15 cellular contexts compared by ENCODE assay signal in genomic region chr5:156093024-156093423, GRCh38.
A peak's percentile ranks its signal among the peaks of the same experiment; 100 is the strongest.
DNase-seq lines count a peak whose midpoint lies in the region; ATAC-seq and TF ChIP-seq lines count a peak whose summit lies in the region.
"Had no signal": no experiment of that assay in that cellular context is flagged by ENCODE, and none has a peak within 500 bp of the region (broad histone marks: within the 10 kb centered on the region; RNA-seq: fewer than 3 reads in every experiment).

No MANE protein-coding gene starts in this region.

- peaks cover 0 to 15% (median 0%) of the 10 kb centered on the region in 12 donors for H3K4me1 ChIP-seq in heart left ventricle
- H3K4me1 ChIP-seq: Caco-2 had no signal

- 78 to 85% (median 83%) methylated on average over 2 of the region's 2 CpGs for WGBS in heart left ventricle, 4 donors

- intact Hi-C loops in heart left ventricle (cut with DNase I), result no loop called here

- H3K27ac Mint-ChIP-seq in nephron progenitor cell, result peak overlapping the region; percentile 85
- H3K27ac Mint-ChIP-seq: CD14-positive monocyte; CD8-positive, alpha-beta T cell; HFFc6 had no signal

- peak; percentile 15 for DNase-seq in HT1080 (ENCODE audit: low read depth)
- DNase-seq in foreskin melanocyte, result peak; percentile 63
- DNase-seq in nephron progenitor cell, result no peak
- DNase-seq in superior temporal gyrus (ENCODE audit: extremely low spot score), result peak; percentile 55
- DNase-seq in heart left ventricle, result no peak
- DNase-seq in GM19238 (ENCODE audit: insufficient read length, low spot score), result no peak
- DNase-seq: Caco-2; CD8-positive, alpha-beta T cell; DND-41; GDM1; HCEC 1CT; HFFc6 had no signal

- H3K36me3 Mint-ChIP-seq in nephron progenitor cell (ENCODE audit: low read depth), result peaks cover 7% of the 10 kb centered on the region
- H3K36me3 Mint-ChIP-seq: CD14-positive monocyte; CD8-positive, alpha-beta T cell had no signal

- no peak for ATAC-seq in heart left ventricle
- ATAC-seq in GM21528 (IDR thresholded peaks at IDR 0.05; ENCODE audit: low FRiP score, unreplicated experiment), result no peak
- ATAC-seq in GM18498 (IDR thresholded peaks at IDR 0.05; ENCODE audit: unreplicated experiment), result no peak
- ATAC-seq: CD8-positive, alpha-beta T cell had no signal

- peaks cover 26% of the 10 kb centered on the region for H3K9me3 Mint-ChIP-seq in nephron progenitor cell

- peaks cover 0 to 22% (median 4%) of the 10 kb centered on the region in 12 donors for H3K9me3 ChIP-seq in heart left ventricle

- no peak overlapping the region for H3K27ac ChIP-seq in heart left ventricle

- no peaks in the 10 kb centered on the region for H3K27me3 ChIP-seq in heart left ventricle

- H3K4me3 ChIP-seq in heart left ventricle, result no peak overlapping the region

- no peak overlapping the region for H3K4me3 Mint-ChIP-seq in nephron progenitor cell
- H3K4me3 Mint-ChIP-seq: CD14-positive monocyte; CD8-positive, alpha-beta T cell; HFFc6 had no signal

- H3K36me3 ChIP-seq in heart left ventricle, result no peaks in the 10 kb centered on the region

- peaks cover 7% of the 10 kb centered on the region for H3K4me1 Mint-ChIP-seq in nephron progenitor cell
- H3K4me1 Mint-ChIP-seq: CD14-positive monocyte had no signal

- H3K27me3 Mint-ChIP-seq in nephron progenitor cell (ENCODE audit: low read depth, poor library complexity), result no peaks in the 10 kb centered on the region

- no peak for TF ChIP-seq POLR2A in heart left ventricle (IDR thresholded peaks at IDR 0.05)

- no peak for TF ChIP-seq CTCF in nephron progenitor cell (IDR thresholded peaks at IDR 0.05)
- no peak for TF ChIP-seq CTCF in heart left ventricle (IDR thresholded peaks at IDR 0.05)

Comparison
In these comparisons a context has a peak if more than half of its experiments do, and no peak if none do; other contexts are left out.
1. DNase-seq: peak in HT1080 (single experiment), foreskin melanocyte (single experiment) and superior temporal gyrus (single experiment); none in nephron progenitor cell (single experiment), heart left ventricle (0 of 5) and GM19238 (single experiment).